ENCODE assay signal across 8 cellular contexts in genomic region chr11:14645247-14645912, GRCh38. TPM values are rescaled to one million over a fixed set of nuclear protein-coding genes. Genes with fewer than 3 reads are reported as not detected.
DNase-seq lines count a peak whose midpoint lies in the region; ATAC-seq and TF ChIP-seq lines count a peak whose summit lies in the region.

No MANE protein-coding gene starts in this region.

- intact Hi-C loops in right lobe of liver (cut with DNase I) = no loop called here

- peaks cover 18% of the 10 kb centered on the region for H3K4me1 Mint-ChIP-seq in type B pancreatic cell (ENCODE audit: unreplicated experiment)

- no peaks in the 10 kb centered on the region for H3K27me3 ChIP-seq in right lobe of liver

- no peaks in the 10 kb centered on the region for H3K9me3 ChIP-seq in right lobe of liver

- peak; percentile 36 for DNase-seq in EH (ENCODE audit: low read depth)
- DNase-seq in MV-4-11 (lab: John Stamatoyannopoulos, UW) = peak; percentile 47
- peak; percentile 24 for DNase-seq in astrocyte of the hippocampus (ENCODE audit: low read depth, low spot score)
- no peak for DNase-seq in right lobe of liver
- no peak for DNase-seq in type B pancreatic cell (ENCODE audit: extremely low spot score, unreplicated experiment)
- no peak for DNase-seq in NCI-H2227 (lab: John Stamatoyannopoulos, UW; ENCODE audit: unreplicated experiment)
- DNase-seq in HPDE6-E6E7 (ENCODE audit: extremely low spot score) = no peak

- H3K4me3 Mint-ChIP-seq in type B pancreatic cell = peak overlapping the region; percentile 84

- 2% methylated on average over 6 of the region's 6 CpGs for WGBS in right lobe of liver (ENCODE audit: insufficient coverage, low coverage, low lambda C conversion rate, missing lambda C conversion rate)

- H3K4me3 ChIP-seq in right lobe of liver = peak overlapping the region; percentile 76 to 83 (median 77)

- peak overlapping the region; percentile 7 to 98 (median 96) for H3K27ac ChIP-seq in right lobe of liver

- peak in 2 of 4 donors; percentile 3 to 25 for ATAC-seq in right lobe of liver
- no peak for ATAC-seq in HG02981 (IDR thresholded peaks at IDR 0.05; ENCODE audit: unreplicated experiment)

- peaks cover 20% of the 10 kb centered on the region for H3K27me3 Mint-ChIP-seq in type B pancreatic cell

- H3K27ac Mint-ChIP-seq in type B pancreatic cell = no peak overlapping the region

- TF ChIP-seq CTCF in right lobe of liver (IDR thresholded peaks at IDR 0.05) (no peak), type B pancreatic cell (conservative IDR thresholded peaks at IDR 0.05) (no peak)

- no peaks in the 10 kb centered on the region for H3K9me3 Mint-ChIP-seq in type B pancreatic cell

- peak; percentile 16 for TF ChIP-seq POLR2A in right lobe of liver (IDR thresholded peaks at IDR 0.05)

- no peaks in the 10 kb centered on the region for H3K36me3 ChIP-seq in right lobe of liver

- H3K4me1 ChIP-seq in right lobe of liver = peaks cover 0 to 22% (median 5%) of the 10 kb centered on the region in 4 donors

- peaks cover 2% of the 10 kb centered on the region for H3K36me3 Mint-ChIP-seq in type B pancreatic cell

RNA-seq across cellular contexts. Expression of gene PDE3B, which starts 1.8 kb away (rescaled TPM):
- 10 to 100 TPM; 14.9 to 47.1 (median 28.8) TPM for total RNA-seq in right lobe of liver
- 12.9 and 16.6 TPM in 2 replicates for total RNA-seq in type B pancreatic cell (ENCODE audit: low replicate concordance)

Comparison
In these comparisons a context has a peak if more than half of its experiments do, and no peak if none do; other contexts are left out.
1. DNase-seq: peak in EH (single experiment), MV-4-11 (single experiment) and astrocyte of the hippocampus (single experiment); none in right lobe of liver (0 of 3), type B pancreatic cell (single experiment), NCI-H2227 (single experiment) and HPDE6-E6E7 (single experiment).